In the genomic region with DNA sequence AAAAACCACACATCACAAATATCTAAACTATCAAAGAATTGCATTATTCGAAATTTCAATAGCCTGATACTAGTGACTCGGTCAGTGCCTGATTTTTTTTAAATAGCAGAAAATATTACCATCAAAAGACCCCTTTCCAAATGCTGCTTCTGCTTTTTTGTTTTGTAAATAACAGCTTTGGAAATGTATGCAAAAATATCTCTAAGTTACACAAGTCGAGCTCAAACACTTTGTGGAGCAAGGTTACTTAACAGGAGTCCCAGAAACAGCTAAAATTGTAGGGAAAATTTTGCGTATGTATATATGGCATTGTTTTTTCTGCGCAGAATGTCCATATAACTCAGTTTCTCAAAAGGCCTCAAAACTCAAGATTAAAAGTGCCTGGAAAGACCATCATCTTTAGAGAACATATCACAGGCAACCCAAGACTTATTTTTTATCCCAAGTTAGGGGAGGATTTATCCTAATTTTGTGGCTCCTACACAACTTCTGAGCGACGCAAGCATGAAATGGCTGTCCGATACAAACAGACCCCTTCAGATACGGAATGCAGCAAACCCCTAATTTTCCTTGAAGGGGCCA, we compare ENCODE assay signal across 8 cellular contexts. TPM values are rescaled to one million over a fixed set of nuclear protein-coding genes. Genes with fewer than 3 reads are reported as not detected.
DNase-seq lines count a peak whose midpoint lies in the region; ATAC-seq and TF ChIP-seq lines count a peak whose summit lies in the region.

No MANE protein-coding gene starts in this region.

- H4K20me1 ChIP-seq in fibroblast of lung (ENCODE audit: control insufficient read depth, extremely low read depth, insufficient read depth, low read length) = peaks cover 2% of the 10 kb centered on the region

- WGBS in psoas muscle, 3 donors = 8 to 12% (median 9%) methylated on average over 9 of the region's 9 CpGs

- H3K9me3 ChIP-seq in RWPE2 (ENCODE audit: severe bottlenecking) = no peaks in the 10 kb centered on the region
- H3K9me3 ChIP-seq in fibroblast of lung (ENCODE audit: control insufficient read depth, insufficient read depth, low read depth, low read length) = no peaks in the 10 kb centered on the region
- no peaks in the 10 kb centered on the region for H3K9me3 ChIP-seq in psoas muscle

- H3K4me3 ChIP-seq in GM12865 (ENCODE audit: low read depth, low read length) (peak overlapping the region; percentile 95), RWPE2 (ENCODE audit: severe bottlenecking) (peak overlapping the region; percentile 62), fibroblast of lung (replicated peaks in 1 of 4; ENCODE audit: control extremely low read depth in 1 of 4, insufficient read depth in 1 of 4, low read depth in 3 of 4, low read length in 4 of 4) (peak overlapping the region; percentile 85 to 99 (median 93)), psoas muscle (peak overlapping the region; percentile 97)

- TF ChIP-seq CTCF in GM12865 (IDR thresholded peaks at IDR 0.05; ENCODE audit: insufficient read depth, low read depth, low read length, missing control alignments) (no peak), RWPE2 (IDR thresholded peaks at IDR 0.05; ENCODE audit: poor library complexity, severe bottlenecking) (no peak), fibroblast of lung (conservative IDR thresholded peaks at IDR 0.05 in 1 of 2, IDR thresholded peaks at IDR 0.05 in 1 of 2; ENCODE audit: low read depth in 1 of 2, low read length in 2 of 2) (no peak), psoas muscle (IDR thresholded peaks at IDR 0.05) (no peak)

- H3K4me1 ChIP-seq in RWPE2 (ENCODE audit: insufficient read depth, poor library complexity, severe bottlenecking) = peaks cover 11% of the 10 kb centered on the region
- peaks cover 3% of the 10 kb centered on the region for H3K4me1 ChIP-seq in fibroblast of lung (ENCODE audit: control insufficient read depth, extremely low read depth, insufficient read depth, low read length)
- H3K4me1 ChIP-seq in psoas muscle = peaks cover 25% of the 10 kb centered on the region

- peaks cover 62% of the 10 kb centered on the region for H3K79me2 ChIP-seq in fibroblast of lung (ENCODE audit: control insufficient read depth, insufficient read depth, low read length)

- H3K36me3 ChIP-seq in RWPE2 (ENCODE audit: low read depth) = no peaks in the 10 kb centered on the region
- no peaks in the 10 kb centered on the region for H3K36me3 ChIP-seq in fibroblast of lung (ENCODE audit: control insufficient read depth, insufficient read depth, low read length)
- no peaks in the 10 kb centered on the region for H3K36me3 ChIP-seq in psoas muscle (ENCODE audit: insufficient read depth in 1 of 2, low read depth in 1 of 2)

- intact Hi-C loops in psoas muscle (cut with DNase I) = loop anchor here (5.0 to 10.0 kb wide), 2 partner anchors 57 to 125 kb away; no protein-coding TSS in a partner anchor

- ATAC-seq in RWPE2 (ENCODE audit: low read depth) = no peak
- ATAC-seq in psoas muscle = no peak
- ATAC-seq in GM18909 (IDR thresholded peaks at IDR 0.05; ENCODE audit: poor library complexity, unreplicated experiment) = no peak

- H3K27ac ChIP-seq in RWPE2 (ENCODE audit: poor library complexity, severe bottlenecking) (peak overlapping the region; percentile 43), fibroblast of lung (ENCODE audit: insufficient read depth, low read length) (peak overlapping the region; percentile 89), psoas muscle (peak overlapping the region; percentile 99)

- peak overlapping the region; percentile 97 for H3K9ac ChIP-seq in fibroblast of lung (ENCODE audit: insufficient read depth, low read length)

- H3K4me2 ChIP-seq in fibroblast of lung (ENCODE audit: extremely low read depth, insufficient read depth, low read length) = peak overlapping the region; percentile 93

- DNase-seq in GM12865 (ENCODE audit: low read depth) = no peak
- DNase-seq in RWPE2 (ENCODE audit: low spot score) = no peak
- no peak for DNase-seq in fibroblast of lung (ENCODE audit: low read depth in 2 of 2)
- DNase-seq in psoas muscle = no peak
- no peak for DNase-seq in putamen (ENCODE audit: low spot score)
- no peak for DNase-seq in NCI-H2196 (lab: John Stamatoyannopoulos, UW; ENCODE audit: unreplicated experiment)
- no peak for DNase-seq in NCI-H2227 (lab: John Stamatoyannopoulos, UW; ENCODE audit: unreplicated experiment)

- peak overlapping the region; percentile 19 for H2AFZ ChIP-seq in fibroblast of lung (ENCODE audit: low read length)

- no peaks in the 10 kb centered on the region for H3K27me3 ChIP-seq in RWPE2 (ENCODE audit: insufficient read depth, poor library complexity, severe bottlenecking)
- no peaks in the 10 kb centered on the region for H3K27me3 ChIP-seq in fibroblast of lung (ENCODE audit: control insufficient read depth, insufficient read depth, low read length)
- no peaks in the 10 kb centered on the region for H3K27me3 ChIP-seq in psoas muscle (ENCODE audit: insufficient read depth in 3 of 3, low read length in 2 of 3)

RNA-seq across cellular contexts. Expression of gene CEP85L, which starts 1.4 kb away (rescaled TPM):
- total RNA-seq in fibroblast of lung = 18.5 and 22.0 TPM in 2 replicates
- 6.4 and 7.3 TPM in 2 replicates for polyA plus RNA-seq in fibroblast of lung
- 3.2 and 4.7 TPM in 2 replicates for polyA plus RNA-seq in fibroblast of lung (2012)
- polyA minus RNA-seq in fibroblast of lung (ENCODE audit: low replicate concordance) = 8.4 and 23.9 TPM in 2 replicates
- 10 to 100 TPM; 18.9 to 25.1 (median 21.9) TPM for total RNA-seq in psoas muscle
- 1 to 10 TPM; 2.3 to 6.9 (median 5.0) TPM for polyA plus RNA-seq in psoas muscle

Comparison
In these comparisons a context has a peak if more than half of its experiments do, and no peak if none do; other contexts are left out.
1. H3K27ac ChIP-seq: peak in every context shown above with its lines; median percentile 99 in psoas muscle; 89 in fibroblast of lung; 43 in RWPE2.